Comparison of ENCODE assay signal across 12 cellular contexts in the genomic region with DNA sequence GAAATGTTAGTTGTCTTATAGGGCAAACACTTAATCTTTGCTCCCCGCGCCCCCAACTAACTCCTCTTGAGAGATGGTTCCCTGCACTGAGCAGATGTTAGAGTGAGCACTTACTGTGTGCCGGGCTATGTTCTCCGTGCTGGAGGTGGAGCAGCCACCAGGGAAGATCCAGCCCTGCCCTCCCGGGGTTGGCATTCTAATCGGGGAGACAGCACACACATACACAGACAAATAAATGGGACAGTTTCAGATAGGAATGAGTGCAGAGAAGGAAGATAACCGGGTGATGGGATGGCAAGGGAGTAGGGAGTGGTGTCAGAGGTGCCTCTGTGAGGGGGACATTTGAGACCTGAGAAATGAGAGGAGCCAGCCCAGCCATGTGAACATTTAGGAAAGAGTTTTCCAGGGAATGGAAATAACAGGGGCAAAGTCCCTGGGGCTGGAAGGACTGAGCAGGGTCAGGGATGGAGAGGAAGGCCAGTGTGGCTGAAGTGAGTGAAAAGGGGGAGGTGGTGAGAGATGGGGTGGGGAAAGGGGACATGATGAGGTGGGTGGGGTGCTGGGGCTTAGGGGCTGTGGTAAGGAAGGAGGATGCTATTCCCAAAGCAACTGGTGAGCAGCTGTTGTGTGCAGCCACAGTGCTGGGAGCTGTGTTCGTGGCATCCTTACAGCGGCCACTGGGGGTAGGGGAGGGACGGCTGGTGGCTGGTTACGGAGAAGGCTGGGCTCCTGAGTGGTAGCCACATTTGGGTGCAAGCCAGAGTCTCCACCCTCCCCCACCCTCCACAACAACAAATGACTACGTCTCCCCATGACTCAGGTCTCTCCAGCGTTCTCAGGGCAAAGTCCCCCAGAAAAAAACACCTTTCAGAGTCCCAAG. TPM values are rescaled to one million over a fixed set of nuclear protein-coding genes. Genes with fewer than 3 reads are reported as not detected.
A peak's percentile ranks its signal among the peaks of the same experiment; 100 is the strongest.
DNase-seq lines count a peak whose midpoint lies in the region; ATAC-seq, FAIRE-seq and TF ChIP-seq lines count a peak whose summit lies in the region.
"Had no signal": no experiment of that assay in that cellular context is flagged by ENCODE, and none has a peak within 500 bp of the region (broad histone marks: within the 10 kb centered on the region; RNA-seq: fewer than 3 reads in every experiment).

No MANE protein-coding gene starts in this region.

- no peak for TF ChIP-seq POLR2A in HepG2 (IDR thresholded peaks at IDR 0.05; ENCODE audit: insufficient read depth in 1 of 2, low read depth in 2 of 2, low read length in 2 of 2)
- TF ChIP-seq POLR2A in uterus (IDR thresholded peaks at IDR 0.05): no peak
- TF ChIP-seq POLR2A in thyroid gland (IDR thresholded peaks at IDR 0.05): no peak

- no peak for FAIRE-seq in HepG2 (lab: Jason Lieb, UNC)
- FAIRE-seq: TTC549 had no signal

- peaks cover 70% of the 10 kb centered on the region for H3K27me3 Mint-ChIP-seq in MCF 10A (ENCODE audit: insufficient read depth, unreplicated experiment)
- H3K27me3 Mint-ChIP-seq in effector memory CD8-positive, alpha-beta T cell: peaks cover 50 to 93% of the 10 kb centered on the region in 2 donors

- intact Hi-C loops in MCF 10A (cut with micrococcal nuclease) (no loop called here), mammary epithelial cell (cut with micrococcal nuclease) (no loop called here), HepG2 (cut with micrococcal nuclease; ENCODE audit: unreplicated experiment) (no loop called here), uterus (cut with DNase I; ENCODE audit: low total_unique reads) (no loop called here), thyroid gland (cut with DNase I) (no loop called here)

- TF ChIP-seq RAD21 in HepG2 (CRISPR knock-in tag; IDR thresholded peaks at IDR 0.05): no peak

- 77% methylated on average over 10 of the region's 13 CpGs for WGBS in mammary epithelial cell (ENCODE audit: low coverage, missing lambda C conversion rate)
- 15% methylated on average over 11 of the region's 13 CpGs for WGBS in HepG2 (ENCODE audit: low lambda C conversion rate)
- WGBS in thyroid gland, 2 donors: 45 to 71% methylated on average over 13 of the region's 13 CpGs

- H3K9me3 Mint-ChIP-seq in MCF 10A (ENCODE audit: unreplicated experiment): no peaks in the 10 kb centered on the region
- H3K9me3 Mint-ChIP-seq in effector memory CD8-positive, alpha-beta T cell: no peaks in the 10 kb centered on the region

- TF ChIP-seq EP300 in HepG2 (IDR thresholded peaks at IDR 0.05; ENCODE audit: low read depth in 2 of 2, low read length in 2 of 2) (no peak; a peak in 1 of 4 replicates), HepG2 (CRISPR knock-in tag; IDR thresholded peaks at IDR 0.05; ENCODE audit: borderline replicate concordance) (no peak)

- no peaks in the 10 kb centered on the region for H3K9me3 ChIP-seq in mammary epithelial cell (replicated peaks; ENCODE audit: insufficient read depth, low read length)
- no peaks in the 10 kb centered on the region for H3K9me3 ChIP-seq in HepG2 (ENCODE audit: low read length)
- H3K9me3 ChIP-seq in uterus: no peaks in the 10 kb centered on the region
- no peaks in the 10 kb centered on the region for H3K9me3 ChIP-seq in thyroid gland

- dilution Hi-C loops in mammary epithelial cell (cut with HindIII; ENCODE audit: low sequenced_read_pairs): no loop called here

- CTCF ChIA-PET in MCF 10A (lab: Yijun Ruan, JAX) (interaction anchor here (0.6 kb wide), 1 partner anchor 15 kb away, joined by 3 read pairs; no protein-coding TSS in a partner anchor), mammary epithelial cell (lab: Charles Lee; ENCODE audit: low non-redundant PET) (no interaction called here), HepG2 (lab: Yijun Ruan, JAX; ENCODE audit: low intra/inter-chr PET ratio, low total read pairs) (no interaction called here)

- H3K27ac Mint-ChIP-seq in MCF 10A (ENCODE audit: low read depth, unreplicated experiment): no peak overlapping the region
- no peak overlapping the region for H3K27ac Mint-ChIP-seq in effector memory CD8-positive, alpha-beta T cell

- H3K27me3 ChIP-seq in mammary epithelial cell (ENCODE audit: insufficient read depth, low read length) (no peaks in the 10 kb centered on the region), brain microvascular endothelial cell (replicated peaks) (peaks cover under 1% of the 10 kb centered on the region), HepG2 (ENCODE audit: control insufficient read depth in 1 of 2, insufficient read depth in 2 of 2, low read length in 2 of 2) (peaks cover 0 to 3% of the 10 kb centered on the region in 2 experiments; a peak in 2 of 5 replicates), uterus (no peaks in the 10 kb centered on the region), thyroid gland (no peaks in the 10 kb centered on the region)

- ATAC-seq in HepG2: peak; percentile 79
- ATAC-seq in effector memory CD8-positive, alpha-beta T cell (replicated peaks): no peak
- no peak for ATAC-seq in HG02981 (IDR thresholded peaks at IDR 0.05; ENCODE audit: unreplicated experiment)

- H3K4me3 Mint-ChIP-seq in MCF 10A (ENCODE audit: unreplicated experiment): no peak overlapping the region
- no peak overlapping the region for H3K4me3 Mint-ChIP-seq in effector memory CD8-positive, alpha-beta T cell
- H3K4me3 Mint-ChIP-seq: nephron had no signal

- TF ChIP-seq CTCF in MCF 10A (IDR thresholded peaks at IDR 0.05; ENCODE audit: unreplicated experiment) (no peak), mammary epithelial cell (conservative IDR thresholded peaks at IDR 0.05 in 1 of 2, IDR thresholded peaks at IDR 0.05 in 1 of 2; ENCODE audit: extremely low read depth in 1 of 2, insufficient read depth in 1 of 2, low read depth in 1 of 2, low read length in 2 of 2) (no peak), brain microvascular endothelial cell (IDR thresholded peaks at IDR 0.05; ENCODE audit: low read depth, low read length, missing control alignments) (peak; percentile 35), HepG2 (CRISPR knock-in tag; IDR thresholded peaks at IDR 0.05) (no peak), uterus (IDR thresholded peaks at IDR 0.05) (no peak), thyroid gland (IDR thresholded peaks at IDR 0.05) (no peak)

- in situ Hi-C loops in mammary epithelial cell (cut with MboI; ENCODE audit: low sequenced_read_pairs in 2 of 2) (no loop called here), brain microvascular endothelial cell (cut with HindIII; ENCODE audit: low pct_ligation_motif_present, low sequenced_read_pairs) (no loop called here), HepG2 (cut with HindIII; ENCODE audit: extremely low pct_ligation_motif_present, low pct_unique_long_range_greater_than_20kb) (no loop called here)

- no peaks in the 10 kb centered on the region for H4K20me1 ChIP-seq in mammary epithelial cell (ENCODE audit: insufficient read depth, low read length)
- H4K20me1 ChIP-seq in HepG2 (ENCODE audit: insufficient read depth, low read length): no peaks in the 10 kb centered on the region

- BruUV-seq in MCF 10A (replicated peaks; lab: Mats Ljungman, UMichigan) (no TSS peak), mammary epithelial cell (replicated peaks; lab: Mats Ljungman, UMichigan) (no TSS peak), HepG2 (replicated peaks; lab: Mats Ljungman, UMichigan) (no TSS peak)

- H3K79me2 ChIP-seq in mammary epithelial cell (ENCODE audit: insufficient read depth, low read length) (no peaks in the 10 kb centered on the region), HepG2 (ENCODE audit: insufficient read depth, low read length) (no peaks in the 10 kb centered on the region)

- H3K4me1 Mint-ChIP-seq in MCF 10A (ENCODE audit: insufficient read depth, unreplicated experiment): peaks cover 5% of the 10 kb centered on the region
- peaks cover 0 to 5% of the 10 kb centered on the region in 2 donors for H3K4me1 Mint-ChIP-seq in effector memory CD8-positive, alpha-beta T cell (ENCODE audit: low read depth in 2 of 2)
- H3K4me1 Mint-ChIP-seq: nephron had no signal

- H3K36me3 Mint-ChIP-seq in MCF 10A (ENCODE audit: insufficient read depth, unreplicated experiment): no peaks in the 10 kb centered on the region
- no peaks in the 10 kb centered on the region for H3K36me3 Mint-ChIP-seq in effector memory CD8-positive, alpha-beta T cell (ENCODE audit: insufficient read depth)

- H3K27ac ChIP-seq in mammary epithelial cell (ENCODE audit: insufficient read depth, low read depth, low read length) (no peak overlapping the region), brain microvascular endothelial cell (no peak overlapping the region), HepG2 (ENCODE audit: extremely low read length, insufficient read depth, low read length) (peak overlapping the region; percentile 59), uterus (peak overlapping the region; percentile 45 to 49), thyroid gland (no peak overlapping the region)

- H3K4me3 ChIP-seq in mammary epithelial cell (replicated peaks in 1 of 3; ENCODE audit: insufficient read depth in 1 of 3, low read depth in 2 of 3, low read length in 3 of 3) (no peak overlapping the region), brain microvascular endothelial cell (ENCODE audit: low read depth, low read length) (no peak overlapping the region), HepG2 (replicated peaks in 1 of 3; ENCODE audit: insufficient read depth in 1 of 3, low read depth in 2 of 3, low read length in 3 of 3) (peak overlapping the region; percentile 1 to 61 (median 38); a peak in 5 of 6 replicates), uterus (no peak overlapping the region), thyroid gland (replicated peaks in 1 of 3) (no peak overlapping the region)

- no peaks in the 10 kb centered on the region for H3K36me3 ChIP-seq in mammary epithelial cell (ENCODE audit: insufficient read depth, low read length)
- no peaks in the 10 kb centered on the region for H3K36me3 ChIP-seq in brain microvascular endothelial cell (replicated peaks)
- H3K36me3 ChIP-seq in HepG2 (replicated peaks in 1 of 2; ENCODE audit: control insufficient read depth in 1 of 2, insufficient read depth in 2 of 2, low read length in 2 of 2): no peaks in the 10 kb centered on the region
- no peaks in the 10 kb centered on the region for H3K36me3 ChIP-seq in uterus
- no peaks in the 10 kb centered on the region for H3K36me3 ChIP-seq in thyroid gland

- no peak overlapping the region for H3K4me2 ChIP-seq in mammary epithelial cell (ENCODE audit: insufficient read depth, low read depth, low read length)
- peak overlapping the region; percentile 89 for H3K4me2 ChIP-seq in HepG2 (ENCODE audit: low read depth, low read length)

- H2AFZ ChIP-seq in mammary epithelial cell (ENCODE audit: low read depth, low read length) (no peak overlapping the region), HepG2 (ENCODE audit: low read length) (no peak overlapping the region)

- H3K4me1 ChIP-seq in mammary epithelial cell (ENCODE audit: insufficient read depth, low read length) (no peaks in the 10 kb centered on the region), HepG2 (ENCODE audit: insufficient read depth, low read length) (peaks cover 43% of the 10 kb centered on the region), uterus (no peaks in the 10 kb centered on the region), thyroid gland (peaks cover 0 to 8% of the 10 kb centered on the region in 2 donors)

- DNase-seq in MCF 10A (ENCODE audit: unreplicated experiment) (peak; percentile 15), mammary epithelial cell (no peak), brain microvascular endothelial cell (peak; percentile 5), HepG2 (ENCODE audit: low spot score) (peak; percentile 78), uterus (peak in 1 of 2 donors; percentile 41), thyroid gland (no peak)
- DNase-seq in effector memory CD8-positive, alpha-beta T cell: no peak
- DNase-seq: C1 segment of cervical spinal cord, NCI-H526 treated with DMSO at 0.1 percent for 48 hours had no signal

- no peak overlapping the region for H3K9ac ChIP-seq in mammary epithelial cell (ENCODE audit: insufficient read depth, low read length)
- peak overlapping the region; percentile 7; the same call in 1 of the 2 replicates for H3K9ac ChIP-seq in HepG2 (ENCODE audit: insufficient read depth, low read depth, low read length)

- POLR2A ChIA-PET in MCF 10A (lab: Yijun Ruan, JAX): no interaction called here
- POLR2A ChIA-PET in HepG2 (lab: Yijun Ruan, JAX): no interaction called here

RNA-seq across cellular contexts. Expression of a gene that starts 15.4 kb away (rescaled TPM):
- not detected in 2 replicates for total RNA-seq in MCF 10A (2022)
- not detected for total RNA-seq in mammary epithelial cell
- not detected for polyA plus RNA-seq in mammary epithelial cell
- polyA minus RNA-seq in mammary epithelial cell: not detected
- total RNA-seq in HepG2 (2016; rRNA removed; fragmentation: Illumina TruSeq; extraction: Trizol): not detected in 2 replicates
- not detected in 2 replicates for total RNA-seq in HepG2 (2016; cell fraction: cytosol; rRNA removed; fragmentation: Illumina TruSeq; extraction: Trizol; ENCODE audit: low read depth)
- total RNA-seq in HepG2 (2016; cell fraction: insoluble cytoplasmic fraction; rRNA removed; fragmentation: Illumina TruSeq; extraction: Trizol): not detected in 2 replicates
- total RNA-seq in HepG2 (2016; cell fraction: membrane; rRNA removed; fragmentation: Illumina TruSeq; extraction: Trizol): not detected in 2 replicates
- not detected in 2 replicates for total RNA-seq in HepG2 (2016; cell fraction: nucleus; rRNA removed; fragmentation: Illumina TruSeq; extraction: Trizol)
- 0.17 TPM in 1 of 2 replicates, not detected in the other for polyA plus RNA-seq in HepG2 (2011; rRNA removed)
- 0.01 and 0.04 TPM in 2 replicates for polyA plus RNA-seq in HepG2 (2011; cell fraction: cytosol; rRNA removed)
- polyA plus RNA-seq in HepG2 (2011; cell fraction: nucleus; rRNA removed): 0.09 and 0.10 TPM in 2 replicates
- polyA plus RNA-seq in HepG2 (2012): 0.08 and 0.20 TPM in 2 replicates
- polyA plus RNA-seq in HepG2 (2016; cell fraction: cytosol; fragmentation: Illumina TruSeq; extraction: Trizol; ENCODE audit: low read depth): not detected in 2 replicates
- polyA plus RNA-seq in HepG2 (2016; cell fraction: insoluble cytoplasmic fraction; fragmentation: Illumina TruSeq; extraction: Trizol; ENCODE audit: low read depth): not detected in 2 replicates
- not detected in 2 replicates for polyA plus RNA-seq in HepG2 (2016; cell fraction: membrane; fragmentation: Illumina TruSeq; extraction: Trizol; ENCODE audit: low read depth)
- not detected in 2 replicates for polyA plus RNA-seq in HepG2 (2016; cell fraction: nucleus; fragmentation: Illumina TruSeq; extraction: Trizol; ENCODE audit: insufficient read depth, low read depth)
- polyA minus RNA-seq in HepG2 (2011; rRNA and poly(A)+ RNA removed; ENCODE audit: low replicate concordance): 0.44 TPM in 1 of 2 replicates, not detected in the other
- not detected in 2 replicates for polyA minus RNA-seq in HepG2 (2011; cell fraction: cytosol; rRNA and poly(A)+ RNA removed)
- 0.25 and 0.39 TPM in 2 replicates for polyA minus RNA-seq in HepG2 (2011; cell fraction: nucleus; rRNA and poly(A)+ RNA removed)
- 10 to 100 TPM in 3 of 4 donors, 1 to 10 TPM in 1; 10.0 to 66.8 (median 19.2) TPM for total RNA-seq in uterus
- 10 to 100 TPM; 13.0 to 29.3 (median 17.4) TPM for total RNA-seq in thyroid gland

Comparison
In these comparisons a context has a peak if more than half of its experiments do, and no peak if none do; other contexts are left out.
1. DNase-seq: peak in MCF 10A (single experiment), brain microvascular endothelial cell (single experiment) and HepG2 (single experiment); none in mammary epithelial cell (single experiment), thyroid gland (0 of 2) and effector memory CD8-positive, alpha-beta T cell (0 of 3).
2. H3K27ac ChIP-seq: peak in HepG2 (single experiment) and uterus (2 of 2); none in mammary epithelial cell (single experiment), brain microvascular endothelial cell (single experiment) and thyroid gland (0 of 3).
3. H3K4me3 ChIP-seq: peak in HepG2 (3 of 3); none in mammary epithelial cell (0 of 3), brain microvascular endothelial cell (single experiment), uterus (0 of 2) and thyroid gland (0 of 3).
4. RNA of a gene that starts 15.4 kb away (total RNA-seq): 10.0 to 66.8 TPM in uterus and 13.0 to 29.3 TPM in thyroid gland; not detected in mammary epithelial cell, not detected in HepG2 and not detected in MCF 10A; every median in the first group is over 10 times any median in the second.